ENCODE assay signal across 8 cellular contexts in genomic region chr11:17077240-17077519, GRCh38. TPM values are rescaled to one million over a fixed set of nuclear protein-coding genes. Genes with fewer than 3 reads are reported as not detected.
DNase-seq lines count a peak whose midpoint lies in the region; ATAC-seq and TF ChIP-seq lines count a peak whose summit lies in the region.

No MANE protein-coding gene starts in this region.

- peak overlapping the region; percentile 58 to 99 (median 85) for H3K4me3 ChIP-seq in esophagus squamous epithelium
- peak overlapping the region; percentile 89 to 92 for H3K4me3 ChIP-seq in neutrophil (ENCODE audit: low read depth in 1 of 2, low read length in 1 of 2)

- H3K27ac ChIP-seq in esophagus squamous epithelium (peak overlapping the region; percentile 88 to 98 (median 96)), neutrophil (peak overlapping the region; percentile 87)

- H3K9me3 ChIP-seq in esophagus squamous epithelium (no peaks in the 10 kb centered on the region), neutrophil (no peaks in the 10 kb centered on the region)

- H3K36me3 ChIP-seq in esophagus squamous epithelium (peaks cover 0 to 41% (median 9%) of the 10 kb centered on the region in 3 donors), neutrophil (peaks cover 30% of the 10 kb centered on the region)

- ATAC-seq in GM18873 (IDR thresholded peaks at IDR 0.05; ENCODE audit: low FRiP score, unreplicated experiment) (peak; percentile 5), HG02610 (IDR thresholded peaks at IDR 0.05; ENCODE audit: unreplicated experiment) (peak; percentile 11)

- H3K27me3 ChIP-seq in esophagus squamous epithelium = no peaks in the 10 kb centered on the region
- H3K27me3 ChIP-seq in neutrophil = no peaks in the 10 kb centered on the region

- no peak for TF ChIP-seq POLR2A in esophagus squamous epithelium (IDR thresholded peaks at IDR 0.05)

- 0 to 3% methylated on average over 3 to 10 of the region's 20 CpGs for WGBS in esophagus squamous epithelium, 2 donors

- intact Hi-C loops in esophagus squamous epithelium (cut with DNase I) = no loop called here

- no peak for TF ChIP-seq CTCF in esophagus squamous epithelium (IDR thresholded peaks at IDR 0.05)
- no peak for TF ChIP-seq CTCF in neutrophil (IDR thresholded peaks at IDR 0.05)

- DNase-seq in SK-N-DZ (ENCODE audit: low spot score) (peak; percentile 22), esophagus squamous epithelium (lab: John Stamatoyannopoulos, UW) (no peak), NCI-H146 (lab: John Stamatoyannopoulos, UW) (no peak)
- no peak for DNase-seq in stimulated activated naive CD4-positive, alpha-beta T cell treated with Interleukin-2 at 50 U/mL for 16 hours (lab: John Stamatoyannopoulos, UW)
- DNase-seq in stimulated activated CD4-positive, alpha-beta T cell treated with anti-CD3 and anti-CD28 coated beads, Interleukin-4, amount 100 ng/mL, for 24 hours = no peak

- peaks cover 15 to 50% (median 23%) of the 10 kb centered on the region in 3 donors for H3K4me1 ChIP-seq in esophagus squamous epithelium
- peaks cover 19 to 21% of the 10 kb centered on the region in 2 experiments for H3K4me1 ChIP-seq in neutrophil (ENCODE audit: control insufficient read depth in 1 of 2, insufficient read depth in 1 of 2, low read depth in 1 of 2, low read length in 1 of 2)

RNA-seq across cellular contexts. Expression of gene RPS13, which starts 0.3 kb away (rescaled TPM):
- 2,194 and 2,285 TPM in 2 replicates for polyA plus RNA-seq in SK-N-DZ (2014; cell fraction: cytosol; rRNA removed)
- polyA plus RNA-seq in SK-N-DZ (2014; cell fraction: nucleus; rRNA removed) = 1,325 and 1,523 TPM in 2 replicates
- 1,000 to 10,000 TPM in 3 of 4 donors, 100 to 1,000 TPM in 1; 730 to 2,494 (median 1,242) TPM for total RNA-seq in esophagus squamous epithelium
